In the genomic region with DNA sequence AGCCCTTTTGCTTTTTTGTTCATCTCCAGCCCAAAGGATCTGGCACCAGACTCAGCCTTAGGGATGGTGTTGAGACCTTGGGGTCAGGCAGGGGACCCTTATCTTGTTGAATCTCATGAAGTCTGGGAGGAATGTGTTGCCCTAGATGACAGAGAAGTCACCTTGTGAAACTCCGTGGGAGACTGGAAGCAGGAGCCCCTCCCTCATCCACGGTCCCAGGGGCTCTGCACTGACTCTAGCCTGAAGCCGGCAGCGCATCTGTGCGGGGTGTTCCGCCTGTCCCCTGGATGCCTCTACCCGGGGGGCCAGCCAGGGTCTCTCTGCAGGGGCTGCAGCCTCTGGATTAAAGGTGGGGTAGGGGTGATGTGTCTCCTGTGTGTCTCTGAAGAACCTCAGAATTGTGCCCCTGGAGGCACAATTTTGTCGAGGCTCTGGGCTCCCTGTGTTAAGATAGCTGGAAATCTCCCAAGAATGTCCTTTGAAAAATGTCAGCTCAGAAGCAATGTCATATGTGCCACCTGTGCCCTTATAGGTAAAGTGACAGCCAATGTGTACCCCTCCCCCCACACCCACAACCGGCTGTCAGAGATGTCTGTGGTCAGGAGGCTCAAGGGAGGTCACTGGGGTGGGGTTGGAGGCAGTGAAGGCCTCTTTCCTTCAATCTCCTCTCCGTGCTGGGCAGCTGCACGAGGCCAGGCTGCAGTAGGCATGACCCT, we compare ENCODE assay signal across 1 cellular context.
TF ChIP-seq lines count a peak whose summit lies in the region.

No MANE protein-coding gene starts in this region.

TF ChIP-seq in IMR-90, 13 proteins besides CTCF, POLR2A, EP300 and RAD21 (continued from another document):
- TF ChIP-seq, protein P1, sequence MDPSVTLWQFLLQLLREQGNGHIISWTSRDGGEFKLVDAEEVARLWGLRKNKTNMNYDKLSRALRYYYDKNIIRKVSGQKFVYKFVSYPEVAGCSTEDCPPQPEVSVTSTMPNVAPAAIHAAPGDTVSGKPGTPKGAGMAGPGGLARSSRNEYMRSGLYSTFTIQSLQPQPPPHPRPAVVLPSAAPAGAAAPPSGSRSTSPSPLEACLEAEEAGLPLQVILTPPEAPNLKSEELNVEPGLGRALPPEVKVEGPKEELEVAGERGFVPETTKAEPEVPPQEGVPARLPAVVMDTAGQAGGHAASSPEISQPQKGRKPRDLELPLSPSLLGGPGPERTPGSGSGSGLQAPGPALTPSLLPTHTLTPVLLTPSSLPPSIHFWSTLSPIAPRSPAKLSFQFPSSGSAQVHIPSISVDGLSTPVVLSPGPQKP (IDR thresholded peaks at IDR 0.05; ENCODE audit: borderline replicate concordance, low read depth, low read length), result no peak
